Comparison of ENCODE assay signal across 1 cellular context in the genomic region with DNA sequence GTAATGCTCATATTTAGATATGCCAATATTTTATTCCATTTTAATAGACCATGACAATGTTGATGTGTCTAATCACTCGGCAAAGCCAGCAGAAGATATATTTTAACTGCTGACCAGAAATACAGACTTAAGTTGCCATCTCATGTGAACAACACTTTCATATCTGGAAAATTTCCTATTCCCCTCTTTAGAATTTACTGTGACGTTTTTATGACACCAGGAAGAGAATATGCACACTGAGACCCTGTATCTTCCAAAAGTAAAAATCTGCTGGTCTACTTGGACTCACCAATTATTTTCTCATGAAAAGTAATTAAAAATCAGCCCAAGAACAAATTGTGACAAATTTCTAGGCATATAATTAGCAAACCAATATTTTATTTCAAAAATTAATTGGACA.
TF ChIP-seq lines count a peak whose summit lies in the region.

No MANE protein-coding gene starts in this region.

TF ChIP-seq in HepG2, 621 proteins besides CTCF, POLR2A, EP300 and RAD21:
- no peak for TF ChIP-seq ZNF337 (CRISPR knock-in tag; IDR thresholded peaks at IDR 0.05; ENCODE audit: borderline replicate concordance, low read depth)
- peak; percentile 50 for TF ChIP-seq CREB1 (IDR thresholded peaks at IDR 0.05)
- TF ChIP-seq CREB1 (CRISPR knock-in tag; IDR thresholded peaks at IDR 0.05): no peak
- TF ChIP-seq FLYWCH1 (CRISPR knock-in tag; IDR thresholded peaks at IDR 0.05): no peak
- no peak for TF ChIP-seq MED8 (CRISPR knock-in tag; IDR thresholded peaks at IDR 0.05; ENCODE audit: insufficient replicate concordance)
- no peak for TF ChIP-seq JUND (CRISPR knock-in tag; IDR thresholded peaks at IDR 0.05)
